8 cellular contexts compared by ENCODE assay signal in genomic region chr20:49278036-49278816, GRCh38. TPM values are rescaled to one million over a fixed set of nuclear protein-coding genes. Genes with fewer than 3 reads are reported as not detected.
A peak's percentile ranks its signal among the peaks of the same experiment; 100 is the strongest.
DNase-seq lines count a peak whose midpoint lies in the region; ATAC-seq, FAIRE-seq and TF ChIP-seq lines count a peak whose summit lies in the region.

Gene ZNFX1 (minus strand): TSS chr20:49278057. CDS start chr20:49275839, 2,218 bp downstream.

- no TSS peak for BruUV-seq in HepG2 (replicated peaks; lab: Mats Ljungman, UMichigan)

- peaks cover 60% of the 10 kb centered on the region for H3K4me1 ChIP-seq in HepG2 (ENCODE audit: insufficient read depth, low read length)

- peak within 1 kb of the TSS; percentile 96 for H3K4me2 ChIP-seq in HepG2 (ENCODE audit: low read depth, low read length)

- no peak for TF ChIP-seq CTCF in C4-2B (conservative IDR thresholded peaks at IDR 0.05)
- TF ChIP-seq CTCF in HepG2 (CRISPR knock-in tag; IDR thresholded peaks at IDR 0.05) = peak; percentile 46; the same call in 1 of the 2 replicates

- H3K79me2 ChIP-seq in HepG2 (ENCODE audit: insufficient read depth, low read length) = peaks cover 82% of the 10 kb centered on the region

- H3K27ac ChIP-seq in C4-2B (peak within 1 kb of the TSS; percentile 99), HepG2 (ENCODE audit: extremely low read length, insufficient read depth, low read length) (peak within 1 kb of the TSS; percentile 91)

- H3K9me3 ChIP-seq in HepG2 (ENCODE audit: low read length) = no peaks in the 10 kb centered on the region

- WGBS in HepG2 (ENCODE audit: low lambda C conversion rate) = under 1% methylated on average over 48 of the region's 80 CpGs

- H3K27me3 ChIP-seq in HepG2 (ENCODE audit: control insufficient read depth in 1 of 2, insufficient read depth in 2 of 2, low read length in 2 of 2) = peaks cover 0 to 4% of the 10 kb centered on the region in 2 experiments; a peak in 1 of 5 replicates

- no peak within 1 kb of the TSS for H2AFZ ChIP-seq in HepG2 (ENCODE audit: low read length)

- CTCF ChIA-PET in HepG2 (lab: Yijun Ruan, JAX; ENCODE audit: low intra/inter-chr PET ratio, low total read pairs) = no interaction called here

- peak within 1 kb of the TSS; percentile 91 to 98 (median 93) for H3K4me3 ChIP-seq in HepG2 (replicated peaks in 1 of 3; ENCODE audit: insufficient read depth in 1 of 3, low read depth in 2 of 3, low read length in 3 of 3)

- peaks cover 47% of the 10 kb centered on the region for H4K20me1 ChIP-seq in HepG2 (ENCODE audit: insufficient read depth, low read length)

- DNase-seq in NCI-H774 (lab: John Stamatoyannopoulos, UW) (peak; percentile 97), dermis blood vessel endothelial cell (peak; percentile 98), HepG2 (ENCODE audit: low spot score) (peak; percentile 99)
- DNase-seq in activated CD4-positive, alpha-beta T cell treated with anti-CD3 and anti-CD28 coated beads, Interleukin-2, amount 50 U/mL, for 4 hours = peak; percentile 98 to 99
- peak; percentile 98 for DNase-seq in stimulated activated CD4-positive, alpha-beta T cell treated with anti-CD3 and anti-CD28 coated beads, Interleukin-4, amount 100 ng/mL, for 1 hour

- in situ Hi-C loops in HepG2 (cut with HindIII; ENCODE audit: extremely low pct_ligation_motif_present, low pct_unique_long_range_greater_than_20kb) = no loop called here

- TF ChIP-seq RAD21 in HepG2 (CRISPR knock-in tag; IDR thresholded peaks at IDR 0.05) = peak; percentile 75

- intact Hi-C loops in HepG2 (cut with micrococcal nuclease; ENCODE audit: unreplicated experiment) = loop anchor here (5.0 kb wide), 2 partner anchors 91 to 461 kb away; partner anchors contain the start of gene STAU1

- peak within 1 kb of the TSS; percentile 99 for H3K9ac ChIP-seq in HepG2 (ENCODE audit: insufficient read depth, low read depth, low read length)

- TF ChIP-seq EP300 in HepG2 (IDR thresholded peaks at IDR 0.05; ENCODE audit: low read depth in 2 of 2, low read length in 2 of 2) (peak; percentile 33 to 38; a peak in 2 of 4 replicates), HepG2 (CRISPR knock-in tag; IDR thresholded peaks at IDR 0.05; ENCODE audit: borderline replicate concordance) (peak; percentile 81)

- FAIRE-seq in HepG2 (lab: Jason Lieb, UNC) = peak; percentile 59

- peak; percentile 88 for ATAC-seq in GM19395 (IDR thresholded peaks at IDR 0.05; ENCODE audit: unreplicated experiment)
- ATAC-seq in HG03565 (IDR thresholded peaks at IDR 0.05; ENCODE audit: unreplicated experiment) = peak; percentile 71
- peak; percentile 89 for ATAC-seq in HepG2

- H3K36me3 ChIP-seq in HepG2 (replicated peaks in 1 of 2; ENCODE audit: control insufficient read depth in 1 of 2, insufficient read depth in 2 of 2, low read length in 2 of 2) = peaks cover 29 to 51% of the 10 kb centered on the region in 2 experiments

- TF ChIP-seq POLR2A in HepG2 (IDR thresholded peaks at IDR 0.05; ENCODE audit: insufficient read depth in 1 of 2, low read depth in 2 of 2, low read length in 2 of 2) = peak; percentile 100

- POLR2A ChIA-PET in HepG2 (lab: Yijun Ruan, JAX) = interaction anchor here (0.6 to 6.0 kb wide), 21 partner anchors 8 to 356 kb away, joined by 3 to 46 read pairs (median 4); partner anchors contain the start of genes DDX27 and STAU1

TF ChIP-seq in HepG2, 621 proteins besides CTCF, POLR2A, EP300 and RAD21 (continues in another document):
- TF ChIP-seq ZNF350 (CRISPR knock-in tag; IDR thresholded peaks at IDR 0.05; ENCODE audit: borderline replicate concordance, low read depth) = peak; percentile 92
- TF ChIP-seq ZNF441 (CRISPR knock-in tag; IDR thresholded peaks at IDR 0.05; ENCODE audit: borderline replicate concordance) = peak; percentile 64; the same call in 1 of the 2 replicates
- TF ChIP-seq POGK (CRISPR knock-in tag; conservative IDR thresholded peaks at IDR 0.05) = peak; percentile 87
- peak; percentile 97 for TF ChIP-seq CSRNP1 (CRISPR knock-in tag; IDR thresholded peaks at IDR 0.05)
- TF ChIP-seq ZNF724P (CRISPR knock-in tag; IDR thresholded peaks at IDR 0.05; ENCODE audit: borderline replicate concordance) = no peak; the same call in 1 of the 2 replicates
- TF ChIP-seq ZBTB8A (CRISPR knock-in tag; IDR thresholded peaks at IDR 0.05; ENCODE audit: borderline replicate concordance, low read depth) = peak; percentile 52; the same call in 1 of the 2 replicates
- TF ChIP-seq CREB1 (IDR thresholded peaks at IDR 0.05) = peak; percentile 79
- peak; percentile 77 for TF ChIP-seq CREB1 (CRISPR knock-in tag; IDR thresholded peaks at IDR 0.05)
- TF ChIP-seq STAG1 (CRISPR knock-in tag; IDR thresholded peaks at IDR 0.05) = peak; percentile 27; the same call in 1 of the 2 replicates
- TF ChIP-seq FOXO1 (CRISPR knock-in tag; IDR thresholded peaks at IDR 0.05) = peak; percentile 69
- TF ChIP-seq NCOA5 (CRISPR knock-in tag; IDR thresholded peaks at IDR 0.05) = no peak; the same call in 1 of the 2 replicates
- peak; percentile 63; the same call in 1 of the 2 replicates for TF ChIP-seq TBX3 (IDR thresholded peaks at IDR 0.05; ENCODE audit: borderline replicate concordance)
- peak; percentile 58 for TF ChIP-seq SP2 (CRISPR knock-in tag; IDR thresholded peaks at IDR 0.05)

RNA-seq across cellular contexts. Expression of gene ZNFX1, which starts in this region (rescaled TPM):
- 47.0 and 48.0 TPM in 2 replicates for total RNA-seq in dermis blood vessel endothelial cell
- 11.1 and 15.9 TPM in 2 replicates for total RNA-seq in HepG2 (2016; rRNA removed; fragmentation: Illumina TruSeq; extraction: Trizol)
- 6.3 and 6.5 TPM in 2 replicates for total RNA-seq in HepG2 (2016; cell fraction: cytosol; rRNA removed; fragmentation: Illumina TruSeq; extraction: Trizol; ENCODE audit: low read depth)
- total RNA-seq in HepG2 (2016; cell fraction: insoluble cytoplasmic fraction; rRNA removed; fragmentation: Illumina TruSeq; extraction: Trizol) = 11.0 and 12.7 TPM in 2 replicates
- total RNA-seq in HepG2 (2016; cell fraction: membrane; rRNA removed; fragmentation: Illumina TruSeq; extraction: Trizol) = 9.7 and 10.8 TPM in 2 replicates
- total RNA-seq in HepG2 (2016; cell fraction: nucleus; rRNA removed; fragmentation: Illumina TruSeq; extraction: Trizol) = 14.7 and 16.0 TPM in 2 replicates
- polyA plus RNA-seq in HepG2 (2011; rRNA removed) = 2.9 and 3.5 TPM in 2 replicates
- 2.2 and 3.5 TPM in 2 replicates for polyA plus RNA-seq in HepG2 (2011; cell fraction: cytosol; rRNA removed)
- 4.5 and 5.9 TPM in 2 replicates for polyA plus RNA-seq in HepG2 (2011; cell fraction: nucleus; rRNA removed)
- 5.3 and 8.2 TPM in 2 replicates for polyA plus RNA-seq in HepG2 (2012)
- 1.1 and 1.4 TPM in 2 replicates for polyA plus RNA-seq in HepG2 (2016; cell fraction: cytosol; fragmentation: Illumina TruSeq; extraction: Trizol; ENCODE audit: low read depth)
- 5.1 and 6.1 TPM in 2 replicates for polyA plus RNA-seq in HepG2 (2016; cell fraction: insoluble cytoplasmic fraction; fragmentation: Illumina TruSeq; extraction: Trizol; ENCODE audit: low read depth)
- polyA plus RNA-seq in HepG2 (2016; cell fraction: membrane; fragmentation: Illumina TruSeq; extraction: Trizol; ENCODE audit: low read depth) = 2.2 TPM in 2 replicates
- 16.4 and 18.7 TPM in 2 replicates for polyA plus RNA-seq in HepG2 (2016; cell fraction: nucleus; fragmentation: Illumina TruSeq; extraction: Trizol; ENCODE audit: insufficient read depth, low read depth)
- 10.7 and 26.2 TPM in 2 replicates for polyA minus RNA-seq in HepG2 (2011; rRNA and poly(A)+ RNA removed; ENCODE audit: low replicate concordance)
- polyA minus RNA-seq in HepG2 (2011; cell fraction: cytosol; rRNA and poly(A)+ RNA removed) = 5.7 and 8.7 TPM in 2 replicates
- 17.6 and 27.1 TPM in 2 replicates for polyA minus RNA-seq in HepG2 (2011; cell fraction: nucleus; rRNA and poly(A)+ RNA removed)

Comparison
In these comparisons a context has a peak if more than half of its experiments do, and no peak if none do; other contexts are left out.
1. Peak in every context shown above with its lines: DNase-seq, ATAC-seq, H3K4me3 ChIP-seq and H3K27ac ChIP-seq.